Comparison of ENCODE assay signal across 16 cellular contexts in genomic region chrX:124502144-124502543, GRCh38.
"Had no signal": no experiment of that assay in that cellular context is flagged by ENCODE, and none has a peak within 500 bp of the region (broad histone marks: within the 10 kb centered on the region; RNA-seq: fewer than 3 reads in every experiment).

No MANE protein-coding gene starts in this region.

- DNase-seq: activated CD4-positive, CD25-positive, alpha-beta regulatory T cell; activated gamma-delta T cell treated with Interleukin-2 at 50 U/mL for 16 hours; cortex of kidney; endodermal cell; esophagus squamous epithelium; gastrocnemius medialis; hypothalamus; left ventricle myocardium superior; mammary epithelial cell; ovary; spleen; stimulated activated CD4-positive, alpha-beta T cell treated with anti-CD3 and anti-CD28 coated beads, Interleukin-4, amount 100 ng/mL, for 4 hours; transverse colon; uterus had no signal

- H3K9me3 Mint-ChIP-seq: activated T-helper 1 cell treated with anti-CD3 and anti-CD28 coated beads, Interleukin-12 subunit alpha, Interleukin-12 subunit beta, Interleukin-2, Interleukin-4 antibody, amounts not matched to agents 30 ng/mL and 10 ng/mL and 1 ng/mL, durations not matched to agents 14 hours and 24 hours and 36 hours; endodermal cell; nephron had no signal

- H3K27ac Mint-ChIP-seq: activated T-helper 1 cell treated with anti-CD3 and anti-CD28 coated beads, Interleukin-12 subunit alpha, Interleukin-12 subunit beta, Interleukin-2, Interleukin-4 antibody, amounts not matched to agents 30 ng/mL and 10 ng/mL and 1 ng/mL, durations not matched to agents 14 hours and 24 hours and 36 hours; endodermal cell had no signal

- H3K4me3 Mint-ChIP-seq: activated T-helper 1 cell treated with anti-CD3 and anti-CD28 coated beads, Interleukin-12 subunit alpha, Interleukin-12 subunit beta, Interleukin-2, Interleukin-4 antibody, amounts not matched to agents 30 ng/mL and 10 ng/mL and 1 ng/mL, durations not matched to agents 14 hours and 24 hours and 36 hours; endodermal cell; nephron had no signal

- ATAC-seq: gastrocnemius medialis, left ventricle myocardium superior had no signal
